ENCODE assay signal across 28 cellular contexts in the genomic region with DNA sequence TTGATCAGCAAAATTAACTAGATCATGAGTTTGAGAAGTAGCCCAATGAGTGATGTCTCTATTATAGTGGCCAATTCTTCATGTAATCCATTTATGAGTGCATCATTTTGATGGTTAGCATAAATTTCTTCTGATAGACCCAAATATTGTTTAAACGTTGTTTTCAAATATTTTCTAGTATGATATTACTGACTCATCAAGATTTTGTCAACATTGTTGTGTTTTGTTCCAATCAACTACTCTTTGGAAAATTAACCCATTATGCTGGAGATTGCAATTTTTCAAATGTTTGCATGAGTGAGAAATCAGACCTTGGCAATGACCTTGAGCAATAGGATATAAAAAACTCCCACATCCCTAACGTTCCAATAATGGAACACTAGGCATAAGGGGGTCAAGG.
"Had no signal": no experiment of that assay in that cellular context is flagged by ENCODE, and none has a peak within 500 bp of the region (broad histone marks: within the 10 kb centered on the region; RNA-seq: fewer than 3 reads in every experiment).

No MANE protein-coding gene starts in this region.

- H3K36me3 ChIP-seq: colonic mucosa, esophagus muscularis mucosa, esophagus squamous epithelium, gastrocnemius medialis, gastroesophageal sphincter, heart left ventricle, heart right ventricle had no signal

- FAIRE-seq: colon, endometrium, endothelial cell of umbilical vein, frontal cortex had no signal

- H3K9me3 ChIP-seq: colonic mucosa, esophagus muscularis mucosa, esophagus squamous epithelium, gastrocnemius medialis, gastroesophageal sphincter, heart left ventricle had no signal

- H3K4me1 ChIP-seq: colonic mucosa, esophagus muscularis mucosa, esophagus squamous epithelium, foreskin keratinocyte, gastrocnemius medialis, gastroesophageal sphincter, heart left ventricle, heart right ventricle had no signal

- H3K4me3 ChIP-seq: colonic mucosa, coronary artery, dorsolateral prefrontal cortex, esophagus muscularis mucosa, esophagus squamous epithelium, gastrocnemius medialis, gastroesophageal sphincter, heart left ventricle, heart right ventricle had no signal

- H3K27me3 ChIP-seq: colonic mucosa, esophagus muscularis mucosa, esophagus squamous epithelium, foreskin keratinocyte, gastrocnemius medialis, gastroesophageal sphincter, heart left ventricle, heart right ventricle had no signal

- H3K27ac ChIP-seq: colonic mucosa, coronary artery, dorsolateral prefrontal cortex, epithelial cell of prostate, esophagus muscularis mucosa, esophagus squamous epithelium, foreskin keratinocyte, gastrocnemius medialis, gastroesophageal sphincter, heart left ventricle, heart right ventricle had no signal

- ATAC-seq: effector memory CD8-positive, alpha-beta T cell; esophagus mucosa; foreskin keratinocyte; gastrocnemius medialis; gastroesophageal sphincter; heart left ventricle; heart right ventricle had no signal

- DNase-seq: colonic mucosa; cortex of kidney; dermis blood vessel endothelial cell; dorsolateral prefrontal cortex; effector CD4-positive, alpha-beta T cell; effector CD8-positive, alpha-beta T cell; effector memory CD4-positive, alpha-beta T cell; effector memory CD8-positive, alpha-beta T cell; endodermal cell; erythroblast; esophagus squamous epithelium; foreskin fibroblast; foreskin keratinocyte; foreskin melanocyte; gastrocnemius medialis; glutamatergic neuron; head of caudate nucleus; heart left ventricle; heart right ventricle had no signal
